2 cellular contexts compared by ENCODE assay signal in the genomic region with DNA sequence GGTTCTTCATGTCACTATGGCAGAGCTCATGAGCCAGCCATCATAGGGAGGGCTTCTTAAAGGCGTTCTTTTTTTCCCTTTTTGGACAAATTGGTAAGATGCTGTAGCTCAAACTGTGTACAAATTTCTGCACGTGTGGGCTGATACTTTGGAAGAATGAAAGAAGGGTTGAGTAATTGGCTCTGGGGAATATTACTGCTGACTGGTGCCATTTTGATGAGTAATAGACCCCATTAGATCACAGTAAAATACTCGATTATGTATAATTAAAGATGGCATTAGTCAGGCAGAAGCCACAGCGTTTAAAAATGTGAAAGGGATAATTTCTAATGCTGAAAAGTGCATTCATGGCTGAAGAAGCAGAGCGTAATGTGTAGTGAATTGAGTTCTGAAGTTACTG.
A peak's percentile ranks its signal among the peaks of the same experiment; 100 is the strongest.
TF ChIP-seq lines count a peak whose summit lies in the region.

No MANE protein-coding gene starts in this region.

TF ChIP-seq in HepG2, 621 proteins besides CTCF, POLR2A, EP300 and RAD21 (continued from another document):
- TF ChIP-seq FOXP4 (CRISPR knock-in tag; IDR thresholded peaks at IDR 0.05), result no peak
- no peak for TF ChIP-seq ZKSCAN1 (IDR thresholded peaks at IDR 0.05; ENCODE audit: low read length)
- no peak for TF ChIP-seq FOSL2 (CRISPR knock-in tag; IDR thresholded peaks at IDR 0.05)
- TF ChIP-seq MAFK (conservative IDR thresholded peaks at IDR 0.05 in 1 of 2, IDR thresholded peaks at IDR 0.05 in 1 of 2; ENCODE audit: low read length in 2 of 2), result peak; percentile 27 to 48; a peak in 1 of 4 replicates
- TF ChIP-seq ZNF768 (CRISPR knock-in tag; IDR thresholded peaks at IDR 0.05), result no peak
- TF ChIP-seq FOXM1 (CRISPR knock-in tag; IDR thresholded peaks at IDR 0.05), result no peak
- TF ChIP-seq HCFC1 (IDR thresholded peaks at IDR 0.05; ENCODE audit: low read depth, low read length), result no peak
- no peak for TF ChIP-seq GPBP1L1 (CRISPR knock-in tag; IDR thresholded peaks at IDR 0.05)
- TF ChIP-seq MIXL1 (CRISPR knock-in tag; IDR thresholded peaks at IDR 0.05), result no peak
- TF ChIP-seq, protein P1, sequence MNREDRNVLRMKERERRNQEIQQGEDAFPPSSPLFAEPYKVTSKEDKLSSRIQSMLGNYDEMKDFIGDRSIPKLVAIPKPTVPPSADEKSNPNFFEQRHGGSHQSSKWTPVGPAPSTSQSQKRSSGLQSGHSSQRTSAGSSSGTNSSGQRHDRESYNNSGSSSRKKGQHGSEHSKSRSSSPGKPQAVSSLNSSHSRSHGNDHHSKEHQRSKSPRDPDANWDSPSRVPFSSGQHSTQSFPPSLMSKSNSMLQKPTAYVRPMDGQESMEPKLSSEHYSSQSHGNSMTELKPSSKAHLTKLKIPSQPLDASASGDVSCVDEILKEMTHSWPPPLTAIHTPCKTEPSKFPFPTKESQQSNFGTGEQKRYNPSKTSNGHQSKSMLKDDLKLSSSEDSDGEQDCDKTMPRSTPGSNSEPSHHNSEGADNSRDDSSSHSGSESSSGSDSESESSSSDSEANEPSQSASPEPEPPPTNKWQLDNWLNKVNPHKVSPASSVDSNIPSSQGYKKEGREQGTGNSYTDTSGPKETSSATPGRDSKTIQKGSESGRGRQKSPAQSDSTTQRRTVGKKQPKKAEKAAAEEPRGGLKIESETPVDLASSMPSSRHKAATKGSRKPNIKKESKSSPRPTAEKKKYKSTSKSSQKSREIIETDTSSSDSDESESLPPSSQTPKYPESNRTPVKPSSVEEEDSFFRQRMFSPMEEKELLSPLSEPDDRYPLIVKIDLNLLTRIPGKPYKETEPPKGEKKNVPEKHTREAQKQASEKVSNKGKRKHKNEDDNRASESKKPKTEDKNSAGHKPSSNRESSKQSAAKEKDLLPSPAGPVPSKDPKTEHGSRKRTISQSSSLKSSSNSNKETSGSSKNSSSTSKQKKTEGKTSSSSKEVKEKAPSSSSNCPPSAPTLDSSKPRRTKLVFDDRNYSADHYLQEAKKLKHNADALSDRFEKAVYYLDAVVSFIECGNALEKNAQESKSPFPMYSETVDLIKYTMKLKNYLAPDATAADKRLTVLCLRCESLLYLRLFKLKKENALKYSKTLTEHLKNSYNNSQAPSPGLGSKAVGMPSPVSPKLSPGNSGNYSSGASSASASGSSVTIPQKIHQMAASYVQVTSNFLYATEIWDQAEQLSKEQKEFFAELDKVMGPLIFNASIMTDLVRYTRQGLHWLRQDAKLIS (CRISPR knock-in tag; IDR thresholded peaks at IDR 0.05), result no peak
- 0 out of 2 replicates have a peak, but pooled peaks have one; percentile 26 for TF ChIP-seq MAFF (IDR thresholded peaks at IDR 0.05; ENCODE audit: low read depth, low read length)
- TF ChIP-seq ZNF564 (CRISPR knock-in tag; IDR thresholded peaks at IDR 0.05), result no peak
- no peak for TF ChIP-seq NR2F1 (CRISPR knock-in tag; IDR thresholded peaks at IDR 0.05)
- TF ChIP-seq STAG1 (CRISPR knock-in tag; IDR thresholded peaks at IDR 0.05), result no peak
- no peak for TF ChIP-seq RXRA (CRISPR knock-in tag; IDR thresholded peaks at IDR 0.05)

TF ChIP-seq in SK-N-SH, 30 proteins besides CTCF, POLR2A, EP300 and RAD21 (continued from another document):
- no peak for TF ChIP-seq FOXM1 (IDR thresholded peaks at IDR 0.05; ENCODE audit: low read depth)
- TF ChIP-seq NRF1 (IDR thresholded peaks at IDR 0.05; ENCODE audit: low read depth, low read length), result no peak
- no peak for TF ChIP-seq MXI1 (IDR thresholded peaks at IDR 0.05; ENCODE audit: low read depth, low read length)
- no peak for TF ChIP-seq GATA2 (CRISPR knock-in tag; IDR thresholded peaks at IDR 0.05)
- TF ChIP-seq, protein P2, sequence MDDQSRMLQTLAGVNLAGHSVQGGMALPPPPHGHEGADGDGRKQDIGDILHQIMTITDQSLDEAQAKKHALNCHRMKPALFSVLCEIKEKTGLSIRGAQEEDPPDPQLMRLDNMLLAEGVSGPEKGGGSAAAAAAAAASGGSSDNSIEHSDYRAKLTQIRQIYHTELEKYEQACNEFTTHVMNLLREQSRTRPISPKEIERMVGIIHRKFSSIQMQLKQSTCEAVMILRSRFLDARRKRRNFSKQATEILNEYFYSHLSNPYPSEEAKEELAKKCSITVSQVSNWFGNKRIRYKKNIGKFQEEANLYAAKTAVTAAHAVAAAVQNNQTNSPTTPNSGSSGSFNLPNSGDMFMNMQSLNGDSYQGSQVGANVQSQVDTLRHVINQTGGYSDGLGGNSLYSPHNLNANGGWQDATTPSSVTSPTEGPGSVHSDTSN (IDR thresholded peaks at IDR 0.05), result peak; percentile 44
- TF ChIP-seq RCOR1 (IDR thresholded peaks at IDR 0.05; ENCODE audit: low read length), result no peak
- no peak for TF ChIP-seq NFIC (IDR thresholded peaks at IDR 0.05; ENCODE audit: borderline replicate concordance)
- TF ChIP-seq TAF1 (IDR thresholded peaks at IDR 0.05; ENCODE audit: borderline replicate concordance, low read depth, low read length), result no peak
- no peak for TF ChIP-seq ZBTB33 (IDR thresholded peaks at IDR 0.05; ENCODE audit: borderline replicate concordance, low read depth)
- TF ChIP-seq, protein P3, sequence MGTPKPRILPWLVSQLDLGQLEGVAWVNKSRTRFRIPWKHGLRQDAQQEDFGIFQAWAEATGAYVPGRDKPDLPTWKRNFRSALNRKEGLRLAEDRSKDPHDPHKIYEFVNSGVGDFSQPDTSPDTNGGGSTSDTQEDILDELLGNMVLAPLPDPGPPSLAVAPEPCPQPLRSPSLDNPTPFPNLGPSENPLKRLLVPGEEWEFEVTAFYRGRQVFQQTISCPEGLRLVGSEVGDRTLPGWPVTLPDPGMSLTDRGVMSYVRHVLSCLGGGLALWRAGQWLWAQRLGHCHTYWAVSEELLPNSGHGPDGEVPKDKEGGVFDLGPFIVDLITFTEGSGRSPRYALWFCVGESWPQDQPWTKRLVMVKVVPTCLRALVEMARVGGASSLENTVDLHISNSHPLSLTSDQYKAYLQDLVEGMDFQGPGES (IDR thresholded peaks at IDR 0.05; ENCODE audit: low read depth, low read length), result no peak
- TF ChIP-seq RFX5 (IDR thresholded peaks at IDR 0.05; ENCODE audit: low read length), result no peak
- no peak for TF ChIP-seq USF1 (IDR thresholded peaks at IDR 0.05; ENCODE audit: borderline replicate concordance, low read depth)
- no peak for TF ChIP-seq SIN3A (IDR thresholded peaks at IDR 0.05; ENCODE audit: borderline replicate concordance, low read depth, low read length)
- no peak for TF ChIP-seq FOXJ3 (CRISPR knock-in tag; IDR thresholded peaks at IDR 0.05)
- TF ChIP-seq TCF12 (IDR thresholded peaks at IDR 0.05), result peak; percentile 27
- TF ChIP-seq YY1 (IDR thresholded peaks at IDR 0.05; ENCODE audit: low read depth), result no peak
- TF ChIP-seq REST (IDR thresholded peaks at IDR 0.05; ENCODE audit: low read depth, low read length), result no peak
- TF ChIP-seq JUND (IDR thresholded peaks at IDR 0.05), result 0 out of 2 replicates have a peak, but pooled peaks have one; percentile 7
- no peak for TF ChIP-seq GABPA (IDR thresholded peaks at IDR 0.05; ENCODE audit: low read depth)
- TF ChIP-seq FOSL2 (IDR thresholded peaks at IDR 0.05; ENCODE audit: borderline replicate concordance, low read depth), result peak; percentile 12; the same call in 1 of the 2 replicates
- TF ChIP-seq CHD2 (IDR thresholded peaks at IDR 0.05; ENCODE audit: low read length, partially characterized antibody), result no peak
- TF ChIP-seq RXRA (IDR thresholded peaks at IDR 0.05; ENCODE audit: borderline replicate concordance, low read depth), result no peak
- TF ChIP-seq, protein P4, sequence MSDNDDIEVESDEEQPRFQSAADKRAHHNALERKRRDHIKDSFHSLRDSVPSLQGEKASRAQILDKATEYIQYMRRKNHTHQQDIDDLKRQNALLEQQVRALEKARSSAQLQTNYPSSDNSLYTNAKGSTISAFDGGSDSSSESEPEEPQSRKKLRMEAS (IDR thresholded peaks at IDR 0.05; ENCODE audit: low read depth), result no peak
- no peak for TF ChIP-seq SMC3 (IDR thresholded peaks at IDR 0.05; ENCODE audit: low read depth, low read length)
- no peak for TF ChIP-seq EZH2phosphoT487 (IDR thresholded peaks at IDR 0.05; ENCODE audit: borderline replicate concordance, low read depth)
TF ChIP-seq in SK-N-SH: peak in this region for 4.
